ENCODE assay signal across 1 cellular context in genomic region chr3:106073806-106074205, GRCh38.
DNase-seq lines count a peak whose midpoint lies in the region; TF ChIP-seq lines count a peak whose summit lies in the region.
"Not testable (repeated sequence)": the region's sequence is repeated elsewhere in the genome, so short reads cannot be mapped to it uniquely, and the experiment has no call there.

No MANE protein-coding gene starts in this region.

- not testable (repeated sequence) for H3K4me1 Mint-ChIP-seq in glutamatergic neuron (ENCODE audit: low read depth, unreplicated experiment)

- H3K9me3 Mint-ChIP-seq in glutamatergic neuron (ENCODE audit: unreplicated experiment): not testable (repeated sequence)

- not testable (repeated sequence) for TF ChIP-seq CTCF in glutamatergic neuron (IDR thresholded peaks at IDR 0.05; ENCODE audit: partially characterized antibody, unreplicated experiment)

- not testable (repeated sequence) for H3K4me3 Mint-ChIP-seq in glutamatergic neuron (ENCODE audit: unreplicated experiment)

- DNase-seq in glutamatergic neuron: peak; percentile 13

- not testable (repeated sequence) for H3K27ac Mint-ChIP-seq in glutamatergic neuron (ENCODE audit: unreplicated experiment)

- H3K36me3 Mint-ChIP-seq in glutamatergic neuron (ENCODE audit: unreplicated experiment): not testable (repeated sequence)

- not testable (repeated sequence) for H3K27me3 Mint-ChIP-seq in glutamatergic neuron (ENCODE audit: unreplicated experiment)
